ENCODE assay signal across 8 cellular contexts in genomic region chr2:226701052-226701451, GRCh38.
A peak's percentile ranks its signal among the peaks of the same experiment; 100 is the strongest.
DNase-seq lines count a peak whose midpoint lies in the region; ATAC-seq and TF ChIP-seq lines count a peak whose summit lies in the region.

No MANE protein-coding gene starts in this region.

- no peak overlapping the region for H3K27ac Mint-ChIP-seq in CD8-positive, alpha-beta memory T cell

- DNase-seq in EH (ENCODE audit: low read depth) = peak; percentile 91
- DNase-seq in HFF-Myc (ENCODE audit: extremely low read depth, low read depth) = peak; percentile 65
- DNase-seq in NCI-H1694 (lab: John Stamatoyannopoulos, UW) = peak; percentile 40
- DNase-seq in fibroblast of peridontal ligament (ENCODE audit: extremely low read depth) = peak; percentile 99
- DNase-seq in stimulated activated CD4-positive, alpha-beta T cell treated with anti-CD3 and anti-CD28 coated beads, Interleukin-4, amount 100 ng/mL, for 1 hour = no peak
- no peak for DNase-seq in OCI-M2 (lab: John Stamatoyannopoulos, UW; ENCODE audit: unreplicated experiment)
- no peak for DNase-seq in CD8-positive, alpha-beta memory T cell
- DNase-seq in right cardiac atrium = no peak

- 90% methylated on average over 1 of the region's 1 CpG for WGBS in right cardiac atrium

- no peaks in the 10 kb centered on the region for H3K27me3 ChIP-seq in CD8-positive, alpha-beta memory T cell (ENCODE audit: insufficient read depth, low read length, poor library complexity, severe bottlenecking)
- H3K27me3 ChIP-seq in right cardiac atrium (ENCODE audit: control insufficient read depth, insufficient read depth) = no peaks in the 10 kb centered on the region

- POLR2A ChIA-PET in CD8-positive, alpha-beta memory T cell (lab: Charles Lee) = no interaction called here

- H3K27me3 Mint-ChIP-seq in CD8-positive, alpha-beta memory T cell = peaks cover 6 to 18% of the 10 kb centered on the region in 2 donors

- H3K4me1 Mint-ChIP-seq in CD8-positive, alpha-beta memory T cell = no peaks in the 10 kb centered on the region

- no peaks in the 10 kb centered on the region for H3K36me3 ChIP-seq in CD8-positive, alpha-beta memory T cell (ENCODE audit: insufficient read depth, low read length)

- intact Hi-C loops in right cardiac atrium (cut with DNase I) = no loop called here

- ATAC-seq in right cardiac atrium = no peak

- no peak overlapping the region for H3K27ac ChIP-seq in CD8-positive, alpha-beta memory T cell (ENCODE audit: low read depth, low read length)
- H3K27ac ChIP-seq in right cardiac atrium (ENCODE audit: low read length) = no peak overlapping the region

- H3K4me3 Mint-ChIP-seq in CD8-positive, alpha-beta memory T cell = no peak overlapping the region

- no peaks in the 10 kb centered on the region for H3K4me1 ChIP-seq in CD8-positive, alpha-beta memory T cell (ENCODE audit: insufficient read depth, low read length)
- H3K4me1 ChIP-seq in right cardiac atrium (ENCODE audit: control insufficient read depth, insufficient read depth, low read length) = no peaks in the 10 kb centered on the region

- H3K9me3 ChIP-seq in CD8-positive, alpha-beta memory T cell (ENCODE audit: low read length) = no peaks in the 10 kb centered on the region
- no peaks in the 10 kb centered on the region for H3K9me3 ChIP-seq in right cardiac atrium (ENCODE audit: control insufficient read depth, low read length)

- H3K36me3 Mint-ChIP-seq in CD8-positive, alpha-beta memory T cell = no peaks in the 10 kb centered on the region

- no peaks in the 10 kb centered on the region for H3K9me3 Mint-ChIP-seq in CD8-positive, alpha-beta memory T cell

- no peak overlapping the region for H3K4me3 ChIP-seq in HFF-Myc (replicated peaks; ENCODE audit: low read depth, low read length)
- H3K4me3 ChIP-seq in CD8-positive, alpha-beta memory T cell (ENCODE audit: low read length) = no peak overlapping the region
- H3K4me3 ChIP-seq in right cardiac atrium (ENCODE audit: low read length) = no peak overlapping the region

- TF ChIP-seq CTCF in HFF-Myc (IDR thresholded peaks at IDR 0.05; ENCODE audit: low read depth, low read length, missing control alignments) = no peak

- CTCF ChIA-PET in CD8-positive, alpha-beta memory T cell (lab: Charles Lee) = interaction anchor here (1.4 kb wide), 1 partner anchor 95 kb away, joined by 3 read pairs; no protein-coding TSS in a partner anchor

Comparison
In these comparisons a context has a peak if more than half of its experiments do, and no peak if none do; other contexts are left out.
1. DNase-seq: peak in EH (single experiment), HFF-Myc (single experiment), NCI-H1694 (single experiment) and fibroblast of peridontal ligament (single experiment); none in stimulated activated CD4-positive, alpha-beta T cell treated with anti-CD3 and anti-CD28 coated beads, Interleukin-4, amount 100 ng/mL, for 1 hour (single experiment), OCI-M2 (single experiment), CD8-positive, alpha-beta memory T cell (0 of 5) and right cardiac atrium (0 of 3).